Comparison of ENCODE assay signal across 26 cellular contexts in the genomic region with DNA sequence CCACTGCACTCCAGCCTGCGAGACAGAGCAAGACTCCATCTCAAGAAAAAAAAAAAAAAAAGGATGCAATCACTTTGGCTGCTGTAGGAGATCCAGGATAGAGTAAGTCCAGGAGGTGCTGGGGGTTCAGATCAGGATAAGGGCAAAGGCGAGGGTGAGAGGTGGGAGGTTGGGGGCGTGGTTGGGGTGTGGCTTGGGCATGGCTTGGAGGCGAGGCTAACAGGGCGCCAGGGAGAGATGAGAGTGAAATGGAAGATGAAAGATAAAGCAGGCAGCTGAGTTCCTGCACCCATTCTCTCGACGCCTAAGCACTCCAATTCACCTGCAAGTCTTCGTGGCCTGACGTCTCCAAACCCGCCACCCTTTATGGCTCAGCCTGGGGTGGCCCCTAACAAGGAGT. TPM values are rescaled to one million over a fixed set of nuclear protein-coding genes. Genes with fewer than 3 reads are reported as not detected.
"Had no signal": no experiment of that assay in that cellular context is flagged by ENCODE, and none has a peak within 500 bp of the region (broad histone marks: within the 10 kb centered on the region; RNA-seq: fewer than 3 reads in every experiment).

No MANE protein-coding gene starts in this region.

- H3K4me3 ChIP-seq: left ventricle myocardium inferior, ovary, prostate gland, vagina had no signal

- ATAC-seq: activated CD4-positive, CD25-positive, alpha-beta regulatory T cell treated with anti-CD3 and anti-CD28 coated beads, Interleukin-2, amount 50 U/mL, for 24 hours; activated CD8-positive, alpha-beta memory T cell treated with anti-CD3 and anti-CD28 coated beads, Interleukin-2, amount 10 ng/mL, durations not matched to agents 7 days and 5 days; activated CD8-positive, alpha-beta T cell treated with anti-CD3 and anti-CD28 coated beads for 36 hours; foreskin keratinocyte; naive thymus-derived CD8-positive, alpha-beta T cell; stimulated activated naive B cell treated with anti-CD40 and anti-IgM and Interleukin-4, amounts not matched to agents 10 μg/mL and 1 μg/mL and 100 μg/mL, for 72 hours had no signal

- H3K4me3 Mint-ChIP-seq: activated CD4-positive, alpha-beta T cell treated with anti-CD3 and anti-CD28 coated beads, Interleukin-2, amount 10 ng/mL, durations not matched to agents 24 days and 14 days; activated CD8-positive, alpha-beta memory T cell treated with anti-CD3 and anti-CD28 coated beads, Interleukin-2, amount 10 ng/mL, durations not matched to agents 7 days and 5 days; activated CD8-positive, alpha-beta T cell treated with anti-CD3 and anti-CD28 coated beads for 36 hours; activated naive CD4-positive, alpha-beta T cell treated with anti-CD3 and anti-CD28 coated beads, Interleukin-2, amount 10 ng/mL, durations not matched to agents 7 days and 5 days; mesothelial cell of epicardium; naive thymus-derived CD8-positive, alpha-beta T cell; stimulated activated naive B cell treated with anti-CD40 and anti-IgM and Interleukin-4, amounts not matched to agents 10 μg/mL and 1 μg/mL and 100 μg/mL, for 72 hours had no signal

- H3K9me3 ChIP-seq: ovary, prostate gland, vagina had no signal

- H3K9me3 Mint-ChIP-seq: activated CD4-positive, alpha-beta T cell treated with anti-CD3 and anti-CD28 coated beads, Interleukin-2, amount 10 ng/mL, durations not matched to agents 24 days and 14 days; activated CD8-positive, alpha-beta T cell treated with anti-CD3 and anti-CD28 coated beads for 36 hours; stimulated activated naive B cell treated with anti-CD40 and anti-IgM and Interleukin-4, amounts not matched to agents 10 μg/mL and 1 μg/mL and 100 μg/mL, for 72 hours had no signal

- H3K27me3 ChIP-seq: ovary, vagina had no signal

- H3K36me3 ChIP-seq: left ventricle myocardium inferior, ovary, prostate gland, vagina had no signal

- H3K4me1 Mint-ChIP-seq: activated CD4-positive, alpha-beta T cell treated with anti-CD3 and anti-CD28 coated beads, Interleukin-2, amount 10 ng/mL, durations not matched to agents 24 days and 14 days; activated CD8-positive, alpha-beta memory T cell treated with anti-CD3 and anti-CD28 coated beads, Interleukin-2, amount 10 ng/mL, durations not matched to agents 7 days and 5 days; activated naive CD4-positive, alpha-beta T cell treated with anti-CD3 and anti-CD28 coated beads, Interleukin-2, amount 10 ng/mL, durations not matched to agents 7 days and 5 days; mesothelial cell of epicardium; naive thymus-derived CD8-positive, alpha-beta T cell had no signal

- H3K27ac ChIP-seq: foreskin keratinocyte, left ventricle myocardium inferior, ovary, prostate gland, vagina had no signal

- DNase-seq: activated CD4-positive, alpha-beta T cell treated with anti-CD3 and anti-CD28 coated beads, Interleukin-2, amount 10 ng/mL, durations not matched to agents 24 days and 14 days; activated CD8-positive, alpha-beta memory T cell treated with anti-CD3 and anti-CD28 coated beads, Interleukin-2, amount 10 ng/mL, durations not matched to agents 7 days and 5 days; activated CD8-positive, alpha-beta T cell treated with anti-CD3 and anti-CD28 coated beads for 36 hours; activated effector memory CD4-positive, alpha-beta T cell treated with anti-CD3 and anti-CD28 coated beads, Interleukin-2, amount 50 U/mL, for 16 hours; activated naive CD4-positive, alpha-beta T cell treated with anti-CD3 and anti-CD28 coated beads, Interleukin-2, amount 10 ng/mL, durations not matched to agents 7 days and 5 days; activated T-cell treated with anti-CD3 and anti-CD28 coated beads for 4 hours; anterior cingulate cortex; foreskin keratinocyte; left ventricle myocardium inferior; naive thymus-derived CD8-positive, alpha-beta T cell; ovary; stimulated activated CD4-positive, alpha-beta T cell treated with anti-CD3 and anti-CD28 coated beads, Interleukin-2, amount 100 ng/mL, for 48 hours; stimulated activated CD8-positive, alpha-beta memory T cell treated with anti-CD3 and anti-CD28 coated beads, Interleukin-4, amount 100 ng/mL, for 48 hours; stimulated activated naive B cell treated with anti-CD40 and anti-IgM and Interleukin-4, amounts not matched to agents 10 μg/mL and 1 μg/mL and 100 μg/mL, for 72 hours; trophoblast cell had no signal

- H3K36me3 Mint-ChIP-seq: activated CD8-positive, alpha-beta memory T cell treated with anti-CD3 and anti-CD28 coated beads, Interleukin-2, amount 10 ng/mL, durations not matched to agents 7 days and 5 days; activated naive CD4-positive, alpha-beta T cell treated with anti-CD3 and anti-CD28 coated beads, Interleukin-2, amount 10 ng/mL, durations not matched to agents 7 days and 5 days; brain; mesothelial cell of epicardium; naive thymus-derived CD8-positive, alpha-beta T cell; stimulated activated naive B cell treated with anti-CD40 and anti-IgM and Interleukin-4, amounts not matched to agents 10 μg/mL and 1 μg/mL and 100 μg/mL, for 72 hours had no signal

- H3K27ac Mint-ChIP-seq: activated CD4-positive, alpha-beta T cell treated with anti-CD3 and anti-CD28 coated beads, Interleukin-2, amount 10 ng/mL, durations not matched to agents 24 days and 14 days; activated CD8-positive, alpha-beta memory T cell treated with anti-CD3 and anti-CD28 coated beads, Interleukin-2, amount 10 ng/mL, durations not matched to agents 7 days and 5 days; activated CD8-positive, alpha-beta T cell treated with anti-CD3 and anti-CD28 coated beads for 36 hours; activated naive CD4-positive, alpha-beta T cell treated with anti-CD3 and anti-CD28 coated beads, Interleukin-2, amount 10 ng/mL, durations not matched to agents 7 days and 5 days; mesothelial cell of epicardium; naive thymus-derived CD8-positive, alpha-beta T cell; stimulated activated naive B cell treated with anti-CD40 and anti-IgM and Interleukin-4, amounts not matched to agents 10 μg/mL and 1 μg/mL and 100 μg/mL, for 72 hours had no signal

- H3K4me1 ChIP-seq: left ventricle myocardium inferior, prostate gland, vagina had no signal

- H3K27me3 Mint-ChIP-seq: brain had no signal

RNA-seq across cellular contexts. Expression of gene ZNRF4, which starts 25.0 kb away (rescaled TPM):
- total RNA-seq: activated CD4-positive, alpha-beta T cell treated with anti-CD3 and anti-CD28 coated beads, Interleukin-2, amount 10 ng/mL, durations not matched to agents 24 days and 14 days; activated CD8-positive, alpha-beta memory T cell treated with anti-CD3 and anti-CD28 coated beads, Interleukin-2, amount 10 ng/mL, durations not matched to agents 7 days and 5 days; activated CD8-positive, alpha-beta T cell treated with anti-CD3 and anti-CD28 coated beads for 36 hours; cardiac septum; chondrocyte; foreskin keratinocyte; glomerular endothelial cell; left ventricle myocardium inferior; lung microvascular endothelial cell; mesothelial cell of epicardium; naive thymus-derived CD8-positive, alpha-beta T cell; ovary; temporal lobe; vagina had no signal
- polyA plus RNA-seq: esophagus; foreskin keratinocyte; naive thymus-derived CD8-positive, alpha-beta T cell; ovary had no signal
